Comparison of ENCODE assay signal across 8 cellular contexts in genomic region chr11:57648791-57649735, GRCh38. TPM values are rescaled to one million over a fixed set of nuclear protein-coding genes. Genes with fewer than 3 reads are reported as not detected.
DNase-seq lines count a peak whose midpoint lies in the region.

No MANE protein-coding gene starts in this region.

- peaks cover 46% of the 10 kb centered on the region for H3K27me3 Mint-ChIP-seq in activated T-cell treated with anti-CD3 and anti-CD28 coated beads, Interleukin-2, amount 50 U/mL, for 24 hours
- H3K27me3 Mint-ChIP-seq in activated naive CD8-positive, alpha-beta T cell treated with anti-CD3 and anti-CD28 coated beads for 36 hours: peaks cover 48% of the 10 kb centered on the region
- H3K27me3 Mint-ChIP-seq in immature natural killer cell (ENCODE audit: low read depth in 3 of 3): peaks cover 25 to 36% (median 26%) of the 10 kb centered on the region in 3 donors

- H3K4me3 Mint-ChIP-seq in activated T-cell treated with anti-CD3 and anti-CD28 coated beads, Interleukin-2, amount 50 U/mL, for 24 hours: peak overlapping the region; percentile 67
- peak overlapping the region; percentile 68 for H3K4me3 Mint-ChIP-seq in activated naive CD8-positive, alpha-beta T cell treated with anti-CD3 and anti-CD28 coated beads for 36 hours
- peak overlapping the region; percentile 74 to 88 (median 84) for H3K4me3 Mint-ChIP-seq in immature natural killer cell

- no peak overlapping the region for H3K9ac ChIP-seq in stomach smooth muscle (ENCODE audit: low read length in 2 of 2)

- H3K4me1 Mint-ChIP-seq in activated T-cell treated with anti-CD3 and anti-CD28 coated beads, Interleukin-2, amount 50 U/mL, for 24 hours (ENCODE audit: low read depth): peaks cover 46% of the 10 kb centered on the region
- peaks cover 49% of the 10 kb centered on the region for H3K4me1 Mint-ChIP-seq in activated naive CD8-positive, alpha-beta T cell treated with anti-CD3 and anti-CD28 coated beads for 36 hours
- peaks cover 41 to 50% of the 10 kb centered on the region in 2 donors for H3K4me1 Mint-ChIP-seq in immature natural killer cell

- peak overlapping the region; percentile 66 to 67 for H3K4me3 ChIP-seq in stomach smooth muscle (ENCODE audit: low read length in 2 of 2)

- H3K9me3 Mint-ChIP-seq in activated T-cell treated with anti-CD3 and anti-CD28 coated beads, Interleukin-2, amount 50 U/mL, for 24 hours: no peaks in the 10 kb centered on the region
- no peaks in the 10 kb centered on the region for H3K9me3 Mint-ChIP-seq in activated naive CD8-positive, alpha-beta T cell treated with anti-CD3 and anti-CD28 coated beads for 36 hours
- H3K9me3 Mint-ChIP-seq in immature natural killer cell: no peaks in the 10 kb centered on the region

- peaks cover 51% of the 10 kb centered on the region for H3K4me1 ChIP-seq in stomach smooth muscle (ENCODE audit: control insufficient read depth, insufficient read depth, low read length)

- H3K27ac Mint-ChIP-seq in activated T-cell treated with anti-CD3 and anti-CD28 coated beads, Interleukin-2, amount 50 U/mL, for 24 hours: peak overlapping the region; percentile 80
- no peak overlapping the region for H3K27ac Mint-ChIP-seq in activated naive CD8-positive, alpha-beta T cell treated with anti-CD3 and anti-CD28 coated beads for 36 hours
- peak overlapping the region in 5 of 6 donors; percentile 92 to 98 (median 95) for H3K27ac Mint-ChIP-seq in immature natural killer cell

- H3K36me3 Mint-ChIP-seq in activated T-cell treated with anti-CD3 and anti-CD28 coated beads, Interleukin-2, amount 50 U/mL, for 24 hours (ENCODE audit: low read depth): no peaks in the 10 kb centered on the region
- H3K36me3 Mint-ChIP-seq in activated naive CD8-positive, alpha-beta T cell treated with anti-CD3 and anti-CD28 coated beads for 36 hours: no peaks in the 10 kb centered on the region
- H3K36me3 Mint-ChIP-seq in immature natural killer cell: no peaks in the 10 kb centered on the region

- no peaks in the 10 kb centered on the region for H3K36me3 ChIP-seq in stomach smooth muscle (ENCODE audit: control insufficient read depth in 2 of 2, insufficient read depth in 2 of 2, low read length in 2 of 2)

- H3K27ac ChIP-seq in stomach smooth muscle (ENCODE audit: low read length): no peak overlapping the region

- H3K9me3 ChIP-seq in stomach smooth muscle (ENCODE audit: control insufficient read depth in 2 of 2, low read length in 2 of 2): no peaks in the 10 kb centered on the region

- DNase-seq in activated T-cell treated with anti-CD3 and anti-CD28 coated beads, Interleukin-2, amount 50 U/mL, for 24 hours: no peak
- DNase-seq in activated T-cell treated with anti-CD3 and anti-CD28 coated beads, Interleukin-2, amount 50 U/mL, for 48 hours: no peak
- no peak for DNase-seq in activated naive CD8-positive, alpha-beta T cell treated with anti-CD3 and anti-CD28 coated beads for 36 hours
- DNase-seq in immature natural killer cell: peak; percentile 55 to 56 (median 55)
- DNase-seq in COLO668 (lab: John Stamatoyannopoulos, UW; ENCODE audit: unreplicated experiment): no peak
- no peak for DNase-seq in activated CD4-positive, alpha-beta T cell treated with anti-CD3 and anti-CD28 coated beads, Interleukin-2, amount 50 U/mL, for 1 hour
- DNase-seq in NCI-H146 treated with DMSO at 0.1 percent for 48 hours (lab: John Stamatoyannopoulos, UW; ENCODE audit: unreplicated experiment): no peak

- H3K27me3 ChIP-seq in stomach smooth muscle (ENCODE audit: control insufficient read depth in 1 of 2, insufficient read depth in 2 of 2, low read length in 2 of 2): peaks cover 52 to 55% of the 10 kb centered on the region in 2 donors

RNA-seq across cellular contexts. Expression of gene YPEL4, which starts 0.6 kb away (rescaled TPM):
- under 1 TPM; 0.38 to 0.56 TPM for total RNA-seq in activated naive CD8-positive, alpha-beta T cell treated with anti-CD3 and anti-CD28 coated beads for 36 hours
- under 1 TPM in 1 of 3 donors, not detected in 2; 0.09 TPM for polyA plus RNA-seq in immature natural killer cell

RNA-seq across cellular contexts. Expression of gene CLP1, which starts 8.5 kb away (rescaled TPM):
- 10 to 100 TPM; 22.0 to 22.2 TPM for total RNA-seq in activated naive CD8-positive, alpha-beta T cell treated with anti-CD3 and anti-CD28 coated beads for 36 hours
- polyA plus RNA-seq in immature natural killer cell: 10 to 100 TPM; 18.4 to 36.7 (median 20.9) TPM

RNA-seq across cellular contexts. Expression of gene ZDHHC5, which starts 18.9 kb away (rescaled TPM):
- 10 to 100 TPM; 74.0 to 78.6 TPM for total RNA-seq in activated naive CD8-positive, alpha-beta T cell treated with anti-CD3 and anti-CD28 coated beads for 36 hours
- 10 to 100 TPM; 19.0 to 46.8 (median 24.3) TPM for polyA plus RNA-seq in immature natural killer cell

RNA-seq across cellular contexts. Expression of gene SERPING1, which starts 51.6 kb away (rescaled TPM):
- under 1 TPM; 0.41 to 0.68 TPM for total RNA-seq in activated naive CD8-positive, alpha-beta T cell treated with anti-CD3 and anti-CD28 coated beads for 36 hours
- under 1 TPM in 1 of 3 donors, not detected in 2; 0.71 TPM for polyA plus RNA-seq in immature natural killer cell

Comparison
In these comparisons a context has a peak if more than half of its experiments do, and no peak if none do; other contexts are left out.
1. DNase-seq: peak in immature natural killer cell (3 of 3); none in activated T-cell treated with anti-CD3 and anti-CD28 coated beads, Interleukin-2, amount 50 U/mL, for 24 hours (single experiment), activated T-cell treated with anti-CD3 and anti-CD28 coated beads, Interleukin-2, amount 50 U/mL, for 48 hours (0 of 2), activated naive CD8-positive, alpha-beta T cell treated with anti-CD3 and anti-CD28 coated beads for 36 hours (single experiment), COLO668 (single experiment), activated CD4-positive, alpha-beta T cell treated with anti-CD3 and anti-CD28 coated beads, Interleukin-2, amount 50 U/mL, for 1 hour (single experiment) and NCI-H146 treated with DMSO at 0.1 percent for 48 hours (single experiment).
2. Peak in every context shown above with its lines, with median percentiles within 50 percentile points of each other: H3K4me3 Mint-ChIP-seq.